Comparison of ENCODE assay signal across 1 cellular context in genomic region chr2:237673130-237673921, GRCh38.
TF ChIP-seq lines count a peak whose summit lies in the region.

No MANE protein-coding gene starts in this region.

TF ChIP-seq in HepG2, 621 proteins besides CTCF, POLR2A, EP300 and RAD21 (continued from another document and continues in another):
- TF ChIP-seq ZBTB10 (CRISPR knock-in tag; IDR thresholded peaks at IDR 0.05; ENCODE audit: borderline replicate concordance), result no peak
- TF ChIP-seq ZBTB49 (CRISPR knock-in tag; IDR thresholded peaks at IDR 0.05; ENCODE audit: borderline replicate concordance), result no peak
- peak; percentile 79; the same call in 1 of the 2 replicates for TF ChIP-seq ZBTB4 (CRISPR knock-in tag; IDR thresholded peaks at IDR 0.05; ENCODE audit: borderline replicate concordance)
- 0 out of 2 replicates have a peak, but pooled peaks have one; percentile 32 for TF ChIP-seq ARID5B (CRISPR knock-in tag; IDR thresholded peaks at IDR 0.05)
- TF ChIP-seq MIXL1 (CRISPR knock-in tag; IDR thresholded peaks at IDR 0.05), result no peak
- no peak for TF ChIP-seq NR2F1 (CRISPR knock-in tag; IDR thresholded peaks at IDR 0.05)
- no peak for TF ChIP-seq TCF7L2 (IDR thresholded peaks at IDR 0.05; ENCODE audit: low read depth, low read length)
- TF ChIP-seq GFI1 (CRISPR knock-in tag; IDR thresholded peaks at IDR 0.05; ENCODE audit: borderline replicate concordance), result no peak
- no peak for TF ChIP-seq FLYWCH1 (CRISPR knock-in tag; IDR thresholded peaks at IDR 0.05)
- TF ChIP-seq ZHX2 (IDR thresholded peaks at IDR 0.05; ENCODE audit: low read depth), result no peak
- no peak for TF ChIP-seq ZHX2 (CRISPR knock-in tag; IDR thresholded peaks at IDR 0.05; ENCODE audit: borderline replicate concordance)
- peak; percentile 55; the same call in 1 of the 2 replicates for TF ChIP-seq FOXA3 (CRISPR knock-in tag; IDR thresholded peaks at IDR 0.05)
- no peak for TF ChIP-seq CHCHD3 (CRISPR knock-in tag; IDR thresholded peaks at IDR 0.05)
- 0 out of 2 replicates have a peak, but pooled peaks have one; percentile 21 for TF ChIP-seq MED1 (CRISPR knock-in tag; IDR thresholded peaks at IDR 0.05)
- TF ChIP-seq PHB2 (IDR thresholded peaks at IDR 0.05; ENCODE audit: partially characterized antibody), result no peak
- peak; percentile 58; the same call in 1 of the 2 replicates for TF ChIP-seq MEF2D (CRISPR knock-in tag; IDR thresholded peaks at IDR 0.05)
- TF ChIP-seq KAT7 (CRISPR knock-in tag; IDR thresholded peaks at IDR 0.05; ENCODE audit: borderline replicate concordance), result no peak
- TF ChIP-seq SOX6 (IDR thresholded peaks at IDR 0.05), result no peak
- peak; percentile 53 for TF ChIP-seq SOX6 (CRISPR knock-in tag; IDR thresholded peaks at IDR 0.05)
- no peak for TF ChIP-seq ZNF761 (CRISPR knock-in tag; conservative IDR thresholded peaks at IDR 0.05)
- TF ChIP-seq AGO1 (IDR thresholded peaks at IDR 0.05; ENCODE audit: low read depth, low read length, poor library complexity, severe bottlenecking), result peak; percentile 45
- TF ChIP-seq ZNF674 (CRISPR knock-in tag; IDR thresholded peaks at IDR 0.05; ENCODE audit: low read depth), result no peak
- TF ChIP-seq SIX4 (CRISPR knock-in tag; IDR thresholded peaks at IDR 0.05), result no peak
- no peak; the same call in 1 of the 2 replicates for TF ChIP-seq IRF9 (CRISPR knock-in tag; IDR thresholded peaks at IDR 0.05; ENCODE audit: borderline replicate concordance)
- no peak for TF ChIP-seq ZNF251 (CRISPR knock-in tag; IDR thresholded peaks at IDR 0.05)
- no peak for TF ChIP-seq KMT2B (CRISPR knock-in tag; IDR thresholded peaks at IDR 0.05)
- no peak for TF ChIP-seq CEBPZ (IDR thresholded peaks at IDR 0.05; ENCODE audit: low read length)
- TF ChIP-seq HIVEP1 (CRISPR knock-in tag; IDR thresholded peaks at IDR 0.05), result peak; percentile 43; the same call in 1 of the 2 replicates
- TF ChIP-seq ZNF740 (CRISPR knock-in tag; IDR thresholded peaks at IDR 0.05), result no peak
- TF ChIP-seq ZNF121 (CRISPR knock-in tag; IDR thresholded peaks at IDR 0.05), result peak; percentile 75; the same call in 1 of the 2 replicates
- peak; percentile 58; the same call in 1 of the 2 replicates for TF ChIP-seq KDM5B (CRISPR knock-in tag; IDR thresholded peaks at IDR 0.05; ENCODE audit: borderline replicate concordance)
- TF ChIP-seq BCL6 (CRISPR knock-in tag; IDR thresholded peaks at IDR 0.05), result peak; percentile 31; the same call in 1 of the 2 replicates
- no peak for TF ChIP-seq ZNF772 (CRISPR knock-in tag; IDR thresholded peaks at IDR 0.05)
